ENCODE assay signal across 12 cellular contexts in genomic region chr10:114545071-114545470, GRCh38.
A peak's percentile ranks its signal among the peaks of the same experiment; 100 is the strongest.
DNase-seq lines count a peak whose midpoint lies in the region; ATAC-seq and TF ChIP-seq lines count a peak whose summit lies in the region.
"Had no signal": no experiment of that assay in that cellular context is flagged by ENCODE, and none has a peak within 500 bp of the region (broad histone marks: within the 10 kb centered on the region; RNA-seq: fewer than 3 reads in every experiment).

No MANE protein-coding gene starts in this region.

- CTCF ChIA-PET in activated CD4-positive, alpha-beta T cell treated with anti-CD3 and anti-CD28 coated beads, Interleukin-2, amount 10 ng/mL, durations not matched to agents 7 days and 5 days (lab: Charles Lee): interaction anchor here (0.6 to 1.8 kb wide), 5 partner anchors 9 to 74 kb away, joined by 3 to 5 read pairs (median 4); no protein-coding TSS in a partner anchor
- CTCF ChIA-PET in PC-9 (lab: Charles Lee): interaction anchor here (0.6 to 1.2 kb wide), 2 partner anchors 38 to 75 kb away, joined by 3 to 6 read pairs; no protein-coding TSS in a partner anchor

- 0 out of 2 replicates have a peak overlapping the region, but pooled peaks have one; percentile 16 for H3K27ac ChIP-seq in PC-9

- peaks cover 86% of the 10 kb centered on the region for H3K4me1 Mint-ChIP-seq in activated CD4-positive, alpha-beta T cell treated with anti-CD3 and anti-CD28 coated beads, Interleukin-2, amount 10 ng/mL, durations not matched to agents 7 days and 5 days
- peaks cover 35 to 49% of the 10 kb centered on the region in 2 donors for H3K4me1 Mint-ChIP-seq in stimulated activated naive B cell treated with anti-CD40 and anti-IgM and Interleukin-4, amounts not matched to agents 10 μg/mL and 1 μg/mL and 100 μg/mL, for 72 hours

- no peaks in the 10 kb centered on the region for H3K9me3 Mint-ChIP-seq in activated CD4-positive, alpha-beta T cell treated with anti-CD3 and anti-CD28 coated beads, Interleukin-2, amount 10 ng/mL, durations not matched to agents 7 days and 5 days
- no peaks in the 10 kb centered on the region for H3K9me3 Mint-ChIP-seq in stimulated activated naive B cell treated with anti-CD40 and anti-IgM and Interleukin-4, amounts not matched to agents 10 μg/mL and 1 μg/mL and 100 μg/mL, for 72 hours
- H3K9me3 Mint-ChIP-seq: dendritic cell treated with granulocyte-macrophage colony-stimulating factor and Interleukin-4, amounts not matched to agents 40 ng/mL and 50 ng/mL, for 4 days had no signal

- intact Hi-C loops in PC-9 (cut with micrococcal nuclease; ENCODE audit: unreplicated experiment): loop anchor here (2.0 kb wide), 1 partner anchor 40 kb away; no protein-coding TSS in a partner anchor
- intact Hi-C loops in sciatic nerve (cut with DNase I): loop anchor here (10.0 kb wide), 1 partner anchor 70 kb away; no protein-coding TSS in a partner anchor

- POLR2A ChIA-PET in activated CD4-positive, alpha-beta T cell treated with anti-CD3 and anti-CD28 coated beads, Interleukin-2, amount 10 ng/mL, durations not matched to agents 7 days and 5 days (lab: Charles Lee): no interaction called here
- POLR2A ChIA-PET in PC-9 (lab: Charles Lee; ENCODE audit: unreplicated experiment): no interaction called here

- H3K79me2 ChIP-seq in PC-9 (ENCODE audit: low read depth): no peaks in the 10 kb centered on the region

- ATAC-seq in stimulated activated naive B cell treated with anti-CD40 and anti-IgM and Interleukin-4, amounts not matched to agents 10 μg/mL and 1 μg/mL and 100 μg/mL, for 72 hours (replicated peaks): no peak
- ATAC-seq in sciatic nerve (no peak), HG03565 (IDR thresholded peaks at IDR 0.05; ENCODE audit: unreplicated experiment) (no peak)
- ATAC-seq: Panc1 had no signal

- no peaks in the 10 kb centered on the region for H3K27me3 ChIP-seq in PC-9 (ENCODE audit: insufficient read depth, low read depth)

- H3F3A ChIP-seq in PC-9 (ENCODE audit: insufficient read depth, low read depth): no peaks in the 10 kb centered on the region

- no peaks in the 10 kb centered on the region for H4K20me1 ChIP-seq in PC-9 (ENCODE audit: insufficient read depth)

- no peaks in the 10 kb centered on the region for H3K9me3 ChIP-seq in PC-9 (ENCODE audit: insufficient read depth, low read depth)

- H3K27ac Mint-ChIP-seq in activated CD4-positive, alpha-beta T cell treated with anti-CD3 and anti-CD28 coated beads, Interleukin-2, amount 10 ng/mL, durations not matched to agents 7 days and 5 days: peak overlapping the region; percentile 97
- peak overlapping the region; percentile 94 for H3K27ac Mint-ChIP-seq in stimulated activated naive B cell treated with anti-CD40 and anti-IgM and Interleukin-4, amounts not matched to agents 10 μg/mL and 1 μg/mL and 100 μg/mL, for 72 hours
- H3K27ac Mint-ChIP-seq: dendritic cell treated with granulocyte-macrophage colony-stimulating factor and Interleukin-4, amounts not matched to agents 40 ng/mL and 50 ng/mL, for 4 days had no signal

- TF ChIP-seq CTCF in PC-9 (conservative IDR thresholded peaks at IDR 0.05): no peak

- DNase-seq in activated CD4-positive, alpha-beta T cell treated with anti-CD3 and anti-CD28 coated beads, Interleukin-2, amount 10 ng/mL, durations not matched to agents 7 days and 5 days: no peak
- DNase-seq in activated CD4-positive, alpha-beta T cell treated with anti-CD3 and anti-CD28 coated beads, Interleukin-2, amount 50 U/mL, for 1 hour: no peak
- DNase-seq in PC-9 (peak; percentile 55 to 56), cerebellar cortex (ENCODE audit: low spot score) (peak; percentile 94), sciatic nerve (ENCODE audit: low spot score) (no peak), foreskin melanocyte (no peak)
- no peak for DNase-seq in stimulated activated naive B cell treated with anti-CD40 and anti-IgM and Interleukin-4, amounts not matched to agents 10 μg/mL and 1 μg/mL and 100 μg/mL, for 72 hours
- DNase-seq: NCI-H1417, occipital lobe had no signal

- BruUV-seq in PC-9 (replicated peaks; lab: Mats Ljungman, UMichigan): no TSS peak

- peaks cover 16% of the 10 kb centered on the region for H3K4me1 ChIP-seq in PC-9 (replicated peaks; ENCODE audit: insufficient read depth)

- no peaks in the 10 kb centered on the region for H3K27me3 Mint-ChIP-seq in activated CD4-positive, alpha-beta T cell treated with anti-CD3 and anti-CD28 coated beads, Interleukin-2, amount 10 ng/mL, durations not matched to agents 7 days and 5 days
- no peaks in the 10 kb centered on the region for H3K27me3 Mint-ChIP-seq in stimulated activated naive B cell treated with anti-CD40 and anti-IgM and Interleukin-4, amounts not matched to agents 10 μg/mL and 1 μg/mL and 100 μg/mL, for 72 hours

- H3K9me2 ChIP-seq in PC-9 (ENCODE audit: insufficient read depth): no peaks in the 10 kb centered on the region

- H3K36me3 Mint-ChIP-seq in activated CD4-positive, alpha-beta T cell treated with anti-CD3 and anti-CD28 coated beads, Interleukin-2, amount 10 ng/mL, durations not matched to agents 7 days and 5 days (ENCODE audit: low read depth): peaks cover 1% of the 10 kb centered on the region
- no peaks in the 10 kb centered on the region for H3K36me3 Mint-ChIP-seq in stimulated activated naive B cell treated with anti-CD40 and anti-IgM and Interleukin-4, amounts not matched to agents 10 μg/mL and 1 μg/mL and 100 μg/mL, for 72 hours

- peak overlapping the region; percentile 23 for H3K4me2 ChIP-seq in PC-9

- no peak overlapping the region for H3K4me3 ChIP-seq in PC-9

- no peak overlapping the region for H2AFZ ChIP-seq in PC-9

- H3K4me3 Mint-ChIP-seq in activated CD4-positive, alpha-beta T cell treated with anti-CD3 and anti-CD28 coated beads, Interleukin-2, amount 10 ng/mL, durations not matched to agents 7 days and 5 days: no peak overlapping the region
- no peak overlapping the region for H3K4me3 Mint-ChIP-seq in stimulated activated naive B cell treated with anti-CD40 and anti-IgM and Interleukin-4, amounts not matched to agents 10 μg/mL and 1 μg/mL and 100 μg/mL, for 72 hours
- H3K4me3 Mint-ChIP-seq: dendritic cell treated with granulocyte-macrophage colony-stimulating factor and Interleukin-4, amounts not matched to agents 40 ng/mL and 50 ng/mL, for 4 days had no signal

- H3K36me3 ChIP-seq in PC-9 (ENCODE audit: low read depth): no peaks in the 10 kb centered on the region

Comparison
In these comparisons a context has a peak if more than half of its experiments do, and no peak if none do; other contexts are left out.
1. DNase-seq: peak in PC-9 (2 of 2) and cerebellar cortex (single experiment); none in activated CD4-positive, alpha-beta T cell treated with anti-CD3 and anti-CD28 coated beads, Interleukin-2, amount 10 ng/mL, durations not matched to agents 7 days and 5 days (single experiment), activated CD4-positive, alpha-beta T cell treated with anti-CD3 and anti-CD28 coated beads, Interleukin-2, amount 50 U/mL, for 1 hour (single experiment), stimulated activated naive B cell treated with anti-CD40 and anti-IgM and Interleukin-4, amounts not matched to agents 10 μg/mL and 1 μg/mL and 100 μg/mL, for 72 hours (single experiment), sciatic nerve (single experiment) and foreskin melanocyte (single experiment).